Comparison of ENCODE assay signal across 26 cellular contexts in the genomic region with DNA sequence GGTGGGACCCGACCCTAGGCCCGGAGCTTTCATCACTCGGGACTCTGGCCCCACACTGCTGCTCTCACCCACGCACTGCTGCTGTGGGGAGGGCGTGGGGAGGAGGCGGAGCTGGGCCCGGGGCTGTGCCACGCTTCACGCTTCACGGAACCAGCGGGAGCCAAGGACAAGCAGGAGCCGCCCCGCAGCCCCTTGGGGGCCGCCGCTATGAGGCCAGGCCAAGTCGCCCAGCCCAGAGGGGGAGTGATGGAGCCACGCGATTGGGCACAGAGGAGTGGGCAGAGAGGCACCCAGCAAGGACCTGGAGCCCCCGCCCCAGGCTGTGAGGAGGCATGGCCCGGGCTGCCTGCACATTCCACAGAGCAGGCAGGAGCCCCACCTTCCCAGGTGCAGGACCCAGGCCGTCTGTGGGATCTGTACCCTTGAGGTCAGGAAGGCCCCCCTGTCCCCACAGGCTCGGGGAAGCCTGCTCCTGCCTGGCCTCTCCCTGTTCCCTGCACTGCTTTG. TPM values are rescaled to one million over a fixed set of nuclear protein-coding genes. Genes with fewer than 3 reads are reported as not detected.
DNase-seq lines count a peak whose midpoint lies in the region; ATAC-seq, FAIRE-seq and TF ChIP-seq lines count a peak whose summit lies in the region.
"Had no signal": no experiment of that assay in that cellular context is flagged by ENCODE, and none has a peak within 500 bp of the region (broad histone marks: within the 10 kb centered on the region; RNA-seq: fewer than 3 reads in every experiment).

No MANE protein-coding gene starts in this region.

- no peaks in the 10 kb centered on the region for H3K27me3 ChIP-seq in SK-N-SH (ENCODE audit: insufficient read depth)
- H3K27me3 ChIP-seq in HCT116 (ENCODE audit: insufficient read depth, low read length): no peaks in the 10 kb centered on the region
- no peaks in the 10 kb centered on the region for H3K27me3 ChIP-seq in lower lobe of right lung (ENCODE audit: low read depth)
- no peaks in the 10 kb centered on the region for H3K27me3 ChIP-seq in upper lobe of left lung
- H3K27me3 ChIP-seq: MG63 had no signal

- H3K4me1 ChIP-seq in SK-N-SH (ENCODE audit: control insufficient read depth in 1 of 2, insufficient read depth in 2 of 2, low read depth in 1 of 2, low read length in 1 of 2) (no peaks in the 10 kb centered on the region), HCT116 (ENCODE audit: control insufficient read depth in 1 of 2, insufficient read depth in 2 of 2, low read length in 2 of 2) (no peaks in the 10 kb centered on the region), lower lobe of right lung (no peaks in the 10 kb centered on the region), upper lobe of left lung (no peaks in the 10 kb centered on the region)

- BruUV-seq in HCT116 (replicated peaks; lab: Mats Ljungman, UMichigan): no TSS peak

- no peak for ATAC-seq in SK-N-SH treated with all-trans-retinoic acid at 6 μM for 48 hours
- peak; percentile 32 for ATAC-seq in HCT116
- ATAC-seq in lower lobe of right lung: peak; percentile 19 to 55
- peak; percentile 19 to 26 for ATAC-seq in upper lobe of left lung (ENCODE audit: low FRiP score in 2 of 2)
- ATAC-seq: Right ventricle myocardium inferior had no signal

- no peak overlapping the region for H2AFZ ChIP-seq in SK-N-SH (ENCODE audit: low read depth)
- no peak overlapping the region for H2AFZ ChIP-seq in HCT116 (ENCODE audit: low read depth, low read length, poor library complexity, severe bottlenecking)

- no peaks in the 10 kb centered on the region for H4K20me1 ChIP-seq in SK-N-SH (ENCODE audit: insufficient read depth)
- H4K20me1 ChIP-seq in HCT116 (ENCODE audit: insufficient read depth): no peaks in the 10 kb centered on the region

- no peak overlapping the region for H3K4me3 ChIP-seq in SK-N-SH (ENCODE audit: low read depth in 2 of 2, low read length in 1 of 2)
- H3K4me3 ChIP-seq in HCT116 (replicated peaks in 1 of 2; ENCODE audit: low read depth in 1 of 2, low read length in 2 of 2): no peak overlapping the region
- H3K4me3 ChIP-seq in lower lobe of right lung: no peak overlapping the region
- H3K4me3 ChIP-seq in upper lobe of left lung: no peak overlapping the region
- H3K4me3 ChIP-seq: MG63, SK-N-MC had no signal

- no peak for TF ChIP-seq RAD21 in SK-N-SH (IDR thresholded peaks at IDR 0.05; ENCODE audit: low read length)
- TF ChIP-seq RAD21 in HCT116 (IDR thresholded peaks at IDR 0.05; ENCODE audit: low read depth): no peak

- TF ChIP-seq POLR2A in HCT116 (IDR thresholded peaks at IDR 0.05; ENCODE audit: borderline replicate concordance, extremely low read depth, insufficient read depth, insufficient read length) (no peak), upper lobe of left lung (IDR thresholded peaks at IDR 0.05) (no peak)

- H3K36me3 ChIP-seq in SK-N-SH (replicated peaks in 1 of 2; ENCODE audit: control insufficient read depth in 1 of 2, insufficient read depth in 2 of 2, low read length in 1 of 2) (no peaks in the 10 kb centered on the region), HCT116 (ENCODE audit: control insufficient read depth in 1 of 2, insufficient read depth in 2 of 2, low read length in 2 of 2) (no peaks in the 10 kb centered on the region), lower lobe of right lung (no peaks in the 10 kb centered on the region), upper lobe of left lung (no peaks in the 10 kb centered on the region)
- H3K36me3 ChIP-seq: MG63 had no signal

- POLR2A ChIA-PET in SK-N-SH (lab: Yijun Ruan, JAX) (interaction anchor here (1.1 kb wide), 1 partner anchor 70 kb away, joined by 3 read pairs; a partner anchor contains a TSS), HCT116 (lab: Charles Lee) (interaction anchor here (0.6 kb wide), 1 partner anchor 69 kb away, joined by 3 read pairs; a partner anchor contains a TSS)

- H3K79me2 ChIP-seq in SK-N-SH (ENCODE audit: insufficient read depth): no peaks in the 10 kb centered on the region
- H3K79me2 ChIP-seq in HCT116 (ENCODE audit: insufficient read depth, low read length): no peaks in the 10 kb centered on the region

- DNase-seq in SK-N-SH: peak; percentile 19
- no peak for DNase-seq in HCT116 (ENCODE audit: low read depth, low spot score)
- DNase-seq in lower lobe of right lung: no peak
- DNase-seq in upper lobe of left lung: peak in 1 of 2 donors; percentile 79
- no peak for DNase-seq in HTR-8/SVneo (ENCODE audit: insufficient read length, low spot score)
- no peak for DNase-seq in HT-29 (ENCODE audit: low spot score)
- DNase-seq in foreskin melanocyte: no peak
- DNase-seq: 8988T; CD4-positive, alpha-beta T cell; DMS153; GDM1; GOT3; MG63; NCI-H1048; NCI-H1436; NCI-H1930; NCI-H2171 had no signal

- peaks cover 4% of the 10 kb centered on the region for H3F3A ChIP-seq in SK-N-SH (replicated peaks; ENCODE audit: insufficient read depth)

- H3K9me2 ChIP-seq in SK-N-SH (no peaks in the 10 kb centered on the region), HCT116 (ENCODE audit: insufficient read depth) (no peaks in the 10 kb centered on the region)

- no peak overlapping the region for H3K4me2 ChIP-seq in SK-N-SH
- H3K4me2 ChIP-seq in HCT116 (ENCODE audit: low read length): no peak overlapping the region

- TF ChIP-seq EP300 in SK-N-SH (IDR thresholded peaks at IDR 0.05; ENCODE audit: borderline replicate concordance in 1 of 2, low read depth in 1 of 2, low read length in 1 of 2): no peak
- no peak for TF ChIP-seq EP300 in upper lobe of left lung (IDR thresholded peaks at IDR 0.05)

- H3K9ac ChIP-seq in SK-N-SH (no peak overlapping the region), HCT116 (ENCODE audit: low read length) (no peak overlapping the region)

- H3K9me3 ChIP-seq in SK-N-SH (no peaks in the 10 kb centered on the region), HCT116 (ENCODE audit: control insufficient read depth in 1 of 2, insufficient read depth in 1 of 2, low read depth in 1 of 2, low read length in 2 of 2) (no peaks in the 10 kb centered on the region), lower lobe of right lung (no peaks in the 10 kb centered on the region), upper lobe of left lung (no peaks in the 10 kb centered on the region)
- H3K9me3 ChIP-seq: MG63 had no signal

- FAIRE-seq in HTR-8/SVneo (lab: Jason Lieb, UNC): no peak
- FAIRE-seq: RCC 7860 had no signal

- CTCF ChIA-PET in SK-N-SH (lab: Yijun Ruan, JAX) (interaction anchor here (1.1 to 1.3 kb wide), 8 partner anchors 9 to 89 kb away, joined by 3 to 9 read pairs (median 4); a partner anchor contains a TSS), HCT116 (lab: Charles Lee) (interaction anchor here (0.8 to 1.9 kb wide), 2 partner anchors 89 to 787 kb away, joined by 3 to 10 read pairs; no protein-coding TSS in a partner anchor)

- WGBS in SK-N-SH (ENCODE audit: low lambda C conversion rate): 84% methylated on average over 12 of the region's 22 CpGs
- 88% methylated on average over 12 of the region's 22 CpGs; no CpG with 5 or more reads in 1 of the 2 donors for WGBS in upper lobe of left lung, 2 donors

- H3K27ac ChIP-seq in SK-N-SH (ENCODE audit: low read depth in 2 of 2, low read length in 1 of 2): no peak overlapping the region
- H3K27ac ChIP-seq in HCT116 (ENCODE audit: low read depth, low read length): no peak overlapping the region
- H3K27ac ChIP-seq in lower lobe of right lung: no peak overlapping the region
- H3K27ac ChIP-seq in upper lobe of left lung: no peak overlapping the region
- H3K27ac ChIP-seq: SK-N-MC had no signal

- RAD21 ChIA-PET in HCT116 (lab: Charles Lee; ENCODE audit: low non-redundant PET in 1 of 2, low total read pairs in 2 of 2, uncharacterized antibody in 2 of 2, unreplicated experiment in 2 of 2): no interaction called here

- TF ChIP-seq CTCF in SK-N-SH (IDR thresholded peaks at IDR 0.05) (no peak), HCT116 (IDR thresholded peaks at IDR 0.05 in 2 of 3, conservative IDR thresholded peaks at IDR 0.05 in 1 of 3; ENCODE audit: borderline replicate concordance in 1 of 3, insufficient read depth in 1 of 3, low read depth in 2 of 3, low read length in 2 of 3) (no peak), lower lobe of right lung (IDR thresholded peaks at IDR 0.05) (no peak), upper lobe of left lung (IDR thresholded peaks at IDR 0.05) (no peak)

- intact Hi-C loops in HCT116 (cut with micrococcal nuclease) (loop anchor here (2.0 to 10.0 kb wide), 4 partner anchors 211 to 1275 kb away; a partner anchor contains a TSS), lower lobe of right lung (cut with DNase I) (no loop called here)

TF ChIP-seq in SK-N-SH, 30 proteins besides CTCF, POLR2A, EP300 and RAD21 (continues in another document):
- no peak for TF ChIP-seq GABPA (IDR thresholded peaks at IDR 0.05; ENCODE audit: low read depth)

TF ChIP-seq in HCT116, 20 proteins besides CTCF, POLR2A, EP300 and RAD21:
- TF ChIP-seq SP1 (IDR thresholded peaks at IDR 0.05; ENCODE audit: low read depth): no peak
- no peak for TF ChIP-seq TCF7L2 (IDR thresholded peaks at IDR 0.05; ENCODE audit: borderline replicate concordance, extremely low read depth, insufficient read depth, insufficient read length)
- no peak for TF ChIP-seq EZH2 (IDR thresholded peaks at IDR 0.05)
- no peak for TF ChIP-seq JUND (IDR thresholded peaks at IDR 0.05)
- TF ChIP-seq CEBPB (IDR thresholded peaks at IDR 0.05; ENCODE audit: low read depth): no peak
- no peak for TF ChIP-seq ELF1 (IDR thresholded peaks at IDR 0.05; ENCODE audit: borderline replicate concordance, low read depth)
- TF ChIP-seq, protein P1, sequence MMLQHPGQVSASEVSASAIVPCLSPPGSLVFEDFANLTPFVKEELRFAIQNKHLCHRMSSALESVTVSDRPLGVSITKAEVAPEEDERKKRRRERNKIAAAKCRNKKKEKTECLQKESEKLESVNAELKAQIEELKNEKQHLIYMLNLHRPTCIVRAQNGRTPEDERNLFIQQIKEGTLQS (IDR thresholded peaks at IDR 0.05): no peak
- TF ChIP-seq FOSL1 (IDR thresholded peaks at IDR 0.05; ENCODE audit: low read depth): no peak

RNA-seq across cellular contexts. Expression of a gene that starts 10.2 kb away (rescaled TPM):
- 39.4 and 59.0 TPM in 2 replicates for polyA plus RNA-seq in SK-N-SH (2012; rRNA removed)
- polyA plus RNA-seq in SK-N-SH (2012; cell fraction: cytosol; rRNA removed): 43.9 and 46.6 TPM in 2 replicates
- 55.2 and 89.7 TPM in 2 replicates for polyA plus RNA-seq in SK-N-SH (2012; cell fraction: nucleus; rRNA removed)
- total RNA-seq in HCT116 (2021; ENCODE audit: unreplicated experiment): 42.9 TPM
- 26.6 and 29.5 TPM in 2 replicates for polyA plus RNA-seq in HCT116 (2012)
- total RNA-seq in lower lobe of right lung: 55.3 TPM
- total RNA-seq in upper lobe of left lung: 10 to 100 TPM; 31.7 to 82.7 (median 44.0) TPM
- 30.8 and 31.8 TPM in 2 replicates for total RNA-seq in HT-29 (2014; rRNA removed; shearing (Covaris generic))

RNA-seq across cellular contexts. Expression of a gene that starts 35.8 kb away (rescaled TPM):
- polyA plus RNA-seq in SK-N-SH (2012; rRNA removed): not detected in 2 replicates
- not detected in 2 replicates for polyA plus RNA-seq in SK-N-SH (2012; cell fraction: cytosol; rRNA removed)
- not detected in 2 replicates for polyA plus RNA-seq in SK-N-SH (2012; cell fraction: nucleus; rRNA removed)
- not detected for total RNA-seq in HCT116 (2021; ENCODE audit: unreplicated experiment)
- polyA plus RNA-seq in HCT116 (2012): not detected in 2 replicates
- total RNA-seq in lower lobe of right lung: not detected
- not detected for total RNA-seq in upper lobe of left lung
- not detected in 2 replicates for total RNA-seq in HT-29 (2014; rRNA removed; shearing (Covaris generic))
- total RNA-seq: CD4-positive, alpha-beta T cell; Daoy; HT1080; OCI-LY7; Right ventricle myocardium inferior had no signal
- polyA plus RNA-seq: AG04450, IgD-negative memory B cell had no signal
